In genomic region chr14:20403521-20403920, GRCh38 we compare ENCODE assay signal across 31 cellular contexts. TPM values are rescaled to one million over a fixed set of nuclear protein-coding genes. Genes with fewer than 3 reads are reported as not detected.
"Had no signal": no experiment of that assay in that cellular context is flagged by ENCODE, and none has a peak within 500 bp of the region (broad histone marks: within the 10 kb centered on the region; RNA-seq: fewer than 3 reads in every experiment).

No MANE protein-coding gene starts in this region.

- H3K27me3 Mint-ChIP-seq: activated naive CD4-positive, alpha-beta T cell treated with anti-CD3 and anti-CD28 coated beads, Interleukin-2, amount 10 ng/mL, durations not matched to agents 7 days and 5 days; activated naive CD8-positive, alpha-beta T cell treated with anti-CD3 and anti-CD28 coated beads, Interleukin-2, amount 50 U/mL, for 24 hours; activated T-cell treated with anti-CD3 and anti-CD28 coated beads, Interleukin-2, amount 50 U/mL, for 24 hours; T-helper 17 cell had no signal

- H3K9me3 Mint-ChIP-seq: activated naive CD4-positive, alpha-beta T cell treated with anti-CD3 and anti-CD28 coated beads, Interleukin-2, amount 10 ng/mL, durations not matched to agents 7 days and 5 days; activated naive CD4-positive, alpha-beta T cell treated with anti-CD3 and anti-CD28 coated beads, Interleukin-2, amount 50 U/mL, for 72 hours; activated naive CD8-positive, alpha-beta T cell treated with anti-CD3 and anti-CD28 coated beads, Interleukin-2, amount 50 U/mL, for 24 hours; activated T-cell treated with anti-CD3 and anti-CD28 coated beads, Interleukin-2, amount 50 U/mL, for 24 hours; T-helper 2 cell treated with Interferon-gamma antibody and Interleukin-4, amounts not matched to agents 5 μg/mL and 100 μg/mL, for 36 hours had no signal

- H3K4me3 Mint-ChIP-seq: activated naive CD4-positive, alpha-beta T cell treated with anti-CD3 and anti-CD28 coated beads, Interleukin-2, amount 10 ng/mL, durations not matched to agents 7 days and 5 days; activated naive CD8-positive, alpha-beta T cell treated with anti-CD3 and anti-CD28 coated beads, Interleukin-2, amount 50 U/mL, for 24 hours; activated T-cell treated with anti-CD3 and anti-CD28 coated beads, Interleukin-2, amount 50 U/mL, for 24 hours; T-helper 17 cell; T-helper 2 cell treated with Interferon-gamma antibody and Interleukin-4, amounts not matched to agents 5 μg/mL and 100 μg/mL, for 36 hours had no signal

- ATAC-seq: activated naive CD4-positive, alpha-beta T cell treated with anti-CD3 and anti-CD28 coated beads, Interleukin-2, amount 50 U/mL, for 72 hours; activated naive CD8-positive, alpha-beta T cell treated with anti-CD3 and anti-CD28 coated beads, Interleukin-2, amount 50 U/mL, for 24 hours; body of pancreas; gastroesophageal sphincter; heart right ventricle; T-helper 17 cell had no signal

- DNase-seq: activated CD4-positive, alpha-beta T cell treated with anti-CD3 and anti-CD28 coated beads for 4 hours; activated CD4-positive, alpha-beta T cell treated with anti-CD3 and anti-CD28 coated beads, Interleukin-2, amount 50 U/mL, for 1 hour; activated CD4-positive, alpha-beta T cell treated with anti-CD3 and anti-CD28 coated beads, Interleukin-2, amount 50 U/mL, for 48 hours; activated CD4-positive, CD25-positive, alpha-beta regulatory T cell; activated CD4-positive, CD25-positive, alpha-beta regulatory T cell treated with anti-CD3 and anti-CD28 coated beads, Interleukin-2, amount 50 U/mL, for 72 hours; activated CD8-positive, alpha-beta memory T cell treated with anti-CD3 and anti-CD28 coated beads, Interleukin-2, amount 50 U/mL, for 48 hours; activated gamma-delta T cell; activated naive CD4-positive, alpha-beta T cell; activated naive CD4-positive, alpha-beta T cell treated with anti-CD3 and anti-CD28 coated beads, Interleukin-2, amount 10 ng/mL, durations not matched to agents 7 days and 5 days; activated naive CD8-positive, alpha-beta T cell treated with anti-CD3 and anti-CD28 coated beads, Interleukin-2, amount 50 U/mL, for 24 hours; activated T-cell treated with anti-CD3 and anti-CD28 coated beads for 4 hours; activated T-cell treated with anti-CD3 and anti-CD28 coated beads, Interleukin-2, amount 50 U/mL, for 24 hours; amygdala; aorta; body of pancreas; caudate nucleus; cerebellar nuclear complex; colonic mucosa; effector CD8-positive, alpha-beta T cell; esophagus squamous epithelium; foreskin melanocyte; heart right ventricle; T-helper 1 cell; T-helper 17 cell; T1000 had no signal

- H3K27ac Mint-ChIP-seq: activated naive CD4-positive, alpha-beta T cell treated with anti-CD3 and anti-CD28 coated beads, Interleukin-2, amount 10 ng/mL, durations not matched to agents 7 days and 5 days; activated naive CD8-positive, alpha-beta T cell treated with anti-CD3 and anti-CD28 coated beads, Interleukin-2, amount 50 U/mL, for 24 hours; T-helper 17 cell; T-helper 2 cell treated with Interferon-gamma antibody and Interleukin-4, amounts not matched to agents 5 μg/mL and 100 μg/mL, for 36 hours had no signal

RNA-seq across cellular contexts. Expression of gene KLHL33, which starts 32.4 kb away (rescaled TPM):
- total RNA-seq: endothelial cell of umbilical vein, glomerular endothelial cell, hepatocyte had no signal
